In the genomic region with DNA sequence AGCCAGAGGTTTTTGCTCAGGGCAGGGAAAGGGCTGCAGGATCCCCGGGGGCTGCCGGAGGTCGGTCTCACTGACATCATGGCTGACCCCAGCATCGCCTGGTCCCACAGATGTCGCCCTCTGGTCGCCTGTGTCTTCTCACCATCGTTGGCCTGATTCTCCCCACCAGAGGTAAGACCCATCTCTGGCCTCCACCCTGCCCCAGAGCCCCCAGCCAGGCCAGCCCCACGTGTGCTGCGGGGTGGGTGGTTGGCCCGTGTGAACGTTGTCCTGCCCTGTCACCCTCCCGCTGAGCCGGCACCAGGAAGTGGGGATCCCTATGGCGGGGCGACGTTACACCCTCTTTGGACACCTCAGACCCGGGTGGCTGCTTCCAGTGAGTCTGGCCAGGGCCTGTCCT, we compare ENCODE assay signal across 8 cellular contexts. TPM values are rescaled to one million over a fixed set of nuclear protein-coding genes. Genes with fewer than 3 reads are reported as not detected.
DNase-seq lines count a peak whose midpoint lies in the region; ATAC-seq, FAIRE-seq and TF ChIP-seq lines count a peak whose summit lies in the region.

No MANE protein-coding gene starts in this region.

- no peaks in the 10 kb centered on the region for H3K27me3 Mint-ChIP-seq in T-helper 17 cell

- H2BK12ac ChIP-seq in trophoblast cell (ENCODE audit: low read length) = peak overlapping the region; percentile 10

- TF ChIP-seq POLR2A in endothelial cell of umbilical vein (IDR thresholded peaks at IDR 0.05; ENCODE audit: low read depth, low read length) = no peak

- dilution Hi-C loops in endothelial cell of umbilical vein (cut with MboI; ENCODE audit: extremely low pct_ligation_motif_present, low sequenced_read_pairs) = no loop called here

- CTCF ChIA-PET in endothelial cell of umbilical vein (lab: Charles Lee) = interaction anchor here (4.6 kb wide), 1 partner anchor 13 kb away, joined by 73 read pairs; a partner anchor contains a TSS

- H3K36me3 Mint-ChIP-seq in T-helper 17 cell (ENCODE audit: low read depth) = peaks cover 11% of the 10 kb centered on the region

- no peak overlapping the region for H4K8ac ChIP-seq in trophoblast cell (ENCODE audit: low read depth, low read length)

- DNase-seq in GM19238 (ENCODE audit: insufficient read length, low spot score) (peak; percentile 47), T-helper 17 cell (no peak), endothelial cell of umbilical vein (ENCODE audit: low read depth, low spot score) (no peak), trophoblast cell (no peak), hippocampal formation (lab: John Stamatoyannopoulos, UW) (no peak), C1 segment of cervical spinal cord (lab: John Stamatoyannopoulos, UW) (no peak), dermis blood vessel endothelial cell (no peak)

- H3K27me3 ChIP-seq in endothelial cell of umbilical vein (ENCODE audit: control insufficient read depth in 2 of 2, insufficient read depth in 2 of 2, low read length in 2 of 2) (no peaks in the 10 kb centered on the region), trophoblast cell (ENCODE audit: insufficient read depth, low read length) (no peaks in the 10 kb centered on the region)

- H3K9me1 ChIP-seq in endothelial cell of umbilical vein (replicated peaks; ENCODE audit: control insufficient read depth, extremely low read depth, insufficient read depth, low read length) = no peaks in the 10 kb centered on the region

- peaks cover 31% of the 10 kb centered on the region for H3K79me2 ChIP-seq in endothelial cell of umbilical vein (ENCODE audit: control insufficient read depth, insufficient read depth, low read length)
- H3K79me2 ChIP-seq in trophoblast cell (ENCODE audit: control insufficient read depth, insufficient read depth, low read length, poor library complexity) = peaks cover 3% of the 10 kb centered on the region

- H4K12ac ChIP-seq in trophoblast cell (ENCODE audit: low read depth, low read length) = no peak overlapping the region

- H3K4ac ChIP-seq in trophoblast cell (ENCODE audit: low read depth, low read length) = peak overlapping the region; percentile 24

- no TSS peak for BruUV-seq in endothelial cell of umbilical vein (replicated peaks; lab: Mats Ljungman, UMichigan)

- peak overlapping the region; percentile 98 for H3K27ac Mint-ChIP-seq in T-helper 17 cell

- no peak for TF ChIP-seq CTCF in endothelial cell of umbilical vein (IDR thresholded peaks at IDR 0.05; ENCODE audit: extremely low read depth in 1 of 2, insufficient read depth in 1 of 2, low read depth in 1 of 2, low read length in 2 of 2)

- POLR2A ChIA-PET in endothelial cell of umbilical vein (lab: Charles Lee) = no interaction called here

- no CpG with 5 or more reads among the region's 17 CpGs for WGBS in trophoblast cell (ENCODE audit: extremely low coverage, insufficient coverage, insufficient read length)

- H3K9me3 ChIP-seq in T-helper 17 cell (ENCODE audit: control insufficient read depth, low read length, poor library complexity, severe bottlenecking) (no peaks in the 10 kb centered on the region), endothelial cell of umbilical vein (replicated peaks; ENCODE audit: control insufficient read depth, insufficient read depth, low read length) (no peaks in the 10 kb centered on the region), trophoblast cell (ENCODE audit: insufficient read depth, low read depth, low read length) (peaks cover 1% of the 10 kb centered on the region)

- H3K4me3 ChIP-seq in endothelial cell of umbilical vein (replicated peaks in 1 of 3; ENCODE audit: insufficient read depth in 1 of 3, low read depth in 1 of 3, low read length in 3 of 3) (peak overlapping the region; percentile 78 to 98 (median 82)), trophoblast cell (ENCODE audit: low read depth, low read length) (peak overlapping the region; percentile 83)

- H3K4me3 Mint-ChIP-seq in T-helper 17 cell = peak overlapping the region; percentile 100

- H4K91ac ChIP-seq in trophoblast cell (ENCODE audit: low read depth, low read length) = peak overlapping the region; percentile 92

- peaks cover 47% of the 10 kb centered on the region for H3K4me1 Mint-ChIP-seq in T-helper 17 cell

- H2AK5ac ChIP-seq in trophoblast cell (ENCODE audit: low read length) = no peak overlapping the region

- peak; percentile 14 for ATAC-seq in T-helper 17 cell
- no peak for ATAC-seq in HG03378 (IDR thresholded peaks at IDR 0.05; ENCODE audit: unreplicated experiment)

- no peak overlapping the region for H2BK5ac ChIP-seq in trophoblast cell (ENCODE audit: low read depth, low read length, poor library complexity)

- H3K23ac ChIP-seq in trophoblast cell (ENCODE audit: low read length) = no peak overlapping the region

- intact Hi-C loops in endothelial cell of umbilical vein (cut with micrococcal nuclease) = loop anchor here (2.0 kb wide), 1 partner anchor 57 kb away; no protein-coding TSS in a partner anchor

- H2AFZ ChIP-seq in endothelial cell of umbilical vein (ENCODE audit: low read depth, low read length) (no peak overlapping the region), trophoblast cell (ENCODE audit: insufficient read depth, low read length, poor library complexity) (no peak overlapping the region)

- H3K4me1 ChIP-seq in endothelial cell of umbilical vein (ENCODE audit: control insufficient read depth, extremely low read depth, insufficient read depth, low read length) (peaks cover 20% of the 10 kb centered on the region), trophoblast cell (ENCODE audit: control insufficient read depth in 1 of 2, insufficient read depth in 2 of 2, low read length in 2 of 2) (peaks cover 9 to 21% of the 10 kb centered on the region in 2 experiments)

- H3K36me3 ChIP-seq in endothelial cell of umbilical vein (ENCODE audit: control insufficient read depth in 2 of 2, extremely low read depth in 1 of 2, insufficient read depth in 2 of 2, low read length in 2 of 2) = peaks cover 13 to 17% of the 10 kb centered on the region in 2 experiments
- peaks cover 3 to 15% of the 10 kb centered on the region in 2 experiments for H3K36me3 ChIP-seq in trophoblast cell (ENCODE audit: control insufficient read depth in 1 of 2, insufficient read depth in 2 of 2, low read length in 2 of 2)

- no peak for FAIRE-seq in endothelial cell of umbilical vein (lab: Jason Lieb, UNC)

- H3K18ac ChIP-seq in trophoblast cell (ENCODE audit: low read length) = peak overlapping the region; percentile 22

- H3K4me2 ChIP-seq in endothelial cell of umbilical vein (ENCODE audit: insufficient read depth, low read length) (peak overlapping the region; percentile 78), trophoblast cell (ENCODE audit: low read length) (peak overlapping the region; percentile 96)

- peaks cover 12% of the 10 kb centered on the region for H3K79me1 ChIP-seq in trophoblast cell (ENCODE audit: low read length)

- peak overlapping the region; percentile 95 for H3K27ac ChIP-seq in endothelial cell of umbilical vein (ENCODE audit: insufficient read depth, low read depth, low read length)
- no peak overlapping the region for H3K27ac ChIP-seq in trophoblast cell (ENCODE audit: low read depth, low read length)

- peak overlapping the region; percentile 32 for H3K14ac ChIP-seq in trophoblast cell (ENCODE audit: low read length)

- peak overlapping the region; percentile 1 for H2BK120ac ChIP-seq in trophoblast cell (ENCODE audit: insufficient read depth, low read length, poor library complexity)

- H3K9ac ChIP-seq in endothelial cell of umbilical vein (replicated peaks; ENCODE audit: extremely low read depth, insufficient read depth, low read length) (peak overlapping the region; percentile 92), trophoblast cell (ENCODE audit: low read length) (no peak overlapping the region)

- no peaks in the 10 kb centered on the region for H4K20me1 ChIP-seq in endothelial cell of umbilical vein (replicated peaks; ENCODE audit: control insufficient read depth, extremely low read depth, insufficient read depth, low read length)

RNA-seq across cellular contexts. Expression of a gene that starts 0.9 kb away (rescaled TPM):
- total RNA-seq in T-helper 17 cell = 100 to 1,000 TPM; 533 to 557 TPM
- total RNA-seq in endothelial cell of umbilical vein = 219 and 223 TPM in 2 replicates
- 290 and 387 TPM in 2 replicates for polyA plus RNA-seq in endothelial cell of umbilical vein
- polyA plus RNA-seq in endothelial cell of umbilical vein (2011; cell fraction: cytosol; rRNA removed) = 320 and 328 TPM in 2 replicates
- polyA plus RNA-seq in endothelial cell of umbilical vein (2011; cell fraction: nucleus; rRNA removed) = 102 and 116 TPM in 2 replicates
- polyA plus RNA-seq in endothelial cell of umbilical vein (2012) = 278 and 370 TPM in 2 replicates
- 161 and 173 TPM in 2 replicates for polyA minus RNA-seq in endothelial cell of umbilical vein
- polyA minus RNA-seq in endothelial cell of umbilical vein (2011; cell fraction: cytosol; rRNA and poly(A)+ RNA removed) = 97.0 TPM
- 58.1 and 58.4 TPM in 2 replicates for polyA minus RNA-seq in endothelial cell of umbilical vein (2011; cell fraction: nucleus; rRNA and poly(A)+ RNA removed)
- 205 and 212 TPM in 2 replicates for polyA plus RNA-seq in trophoblast cell (2013)
- 17.2 and 19.3 TPM in 2 replicates for total RNA-seq in dermis blood vessel endothelial cell

RNA-seq across cellular contexts. Expression of a gene that starts 12.4 kb away (rescaled TPM):
- 10 to 100 TPM; 17.1 to 20.6 TPM for total RNA-seq in T-helper 17 cell
- total RNA-seq in endothelial cell of umbilical vein = not detected in 2 replicates
- 0.40 TPM in 1 of 2 replicates, not detected in the other for polyA plus RNA-seq in endothelial cell of umbilical vein
- polyA plus RNA-seq in endothelial cell of umbilical vein (2011; cell fraction: cytosol; rRNA removed) = 0.14 TPM in 1 of 2 replicates, not detected in the other
- not detected in 2 replicates for polyA plus RNA-seq in endothelial cell of umbilical vein (2011; cell fraction: nucleus; rRNA removed)
- 0.44 TPM in 1 of 2 replicates, not detected in the other for polyA plus RNA-seq in endothelial cell of umbilical vein (2012)
- polyA minus RNA-seq in endothelial cell of umbilical vein = not detected in 2 replicates
- polyA minus RNA-seq in endothelial cell of umbilical vein (2011; cell fraction: cytosol; rRNA and poly(A)+ RNA removed) = not detected
- polyA minus RNA-seq in endothelial cell of umbilical vein (2011; cell fraction: nucleus; rRNA and poly(A)+ RNA removed) = not detected in 2 replicates
- 0.14 and 0.32 TPM in 2 replicates for polyA plus RNA-seq in trophoblast cell (2013)
- total RNA-seq in dermis blood vessel endothelial cell = not detected in 2 replicates

RNA-seq across cellular contexts. Expression of a gene that starts 16.8 kb away (rescaled TPM):
- total RNA-seq in T-helper 17 cell (1 to 10 TPM; 1.8 to 4.7 TPM), endothelial cell of umbilical vein (not detected in 2 replicates), dermis blood vessel endothelial cell (not detected in 2 replicates)
- not detected in 2 replicates for polyA plus RNA-seq in endothelial cell of umbilical vein
- polyA plus RNA-seq in endothelial cell of umbilical vein (2011; cell fraction: cytosol; rRNA removed) = not detected in 2 replicates
- polyA plus RNA-seq in endothelial cell of umbilical vein (2011; cell fraction: nucleus; rRNA removed) = not detected in 2 replicates
- polyA plus RNA-seq in endothelial cell of umbilical vein (2012) = 0.60 and 0.80 TPM in 2 replicates
- not detected in 2 replicates for polyA minus RNA-seq in endothelial cell of umbilical vein
- not detected for polyA minus RNA-seq in endothelial cell of umbilical vein (2011; cell fraction: cytosol; rRNA and poly(A)+ RNA removed)
- polyA minus RNA-seq in endothelial cell of umbilical vein (2011; cell fraction: nucleus; rRNA and poly(A)+ RNA removed) = not detected in 2 replicates
- polyA plus RNA-seq in trophoblast cell (2013) = not detected in 2 replicates

RNA-seq across cellular contexts. Expression of a gene that starts 20.6 kb away (rescaled TPM):
- total RNA-seq in T-helper 17 cell (under 1 TPM; 0.39 to 0.52 TPM), endothelial cell of umbilical vein (not detected in 2 replicates), dermis blood vessel endothelial cell (0.34 TPM in 1 of 2 replicates, not detected in the other)
- polyA plus RNA-seq in endothelial cell of umbilical vein = not detected in 2 replicates
- not detected in 2 replicates for polyA plus RNA-seq in endothelial cell of umbilical vein (2011; cell fraction: cytosol; rRNA removed)
- polyA plus RNA-seq in endothelial cell of umbilical vein (2011; cell fraction: nucleus; rRNA removed) = 0.11 and 0.35 TPM in 2 replicates
- polyA plus RNA-seq in endothelial cell of umbilical vein (2012) = 0.15 TPM in 1 of 2 replicates, not detected in the other
- polyA minus RNA-seq in endothelial cell of umbilical vein = not detected in 2 replicates
- not detected for polyA minus RNA-seq in endothelial cell of umbilical vein (2011; cell fraction: cytosol; rRNA and poly(A)+ RNA removed)
- not detected in 2 replicates for polyA minus RNA-seq in endothelial cell of umbilical vein (2011; cell fraction: nucleus; rRNA and poly(A)+ RNA removed)
- 0.22 and 0.33 TPM in 2 replicates for polyA plus RNA-seq in trophoblast cell (2013)

RNA-seq across cellular contexts. Expression of a gene that starts 39.8 kb away (rescaled TPM):
- total RNA-seq in T-helper 17 cell (not detected), endothelial cell of umbilical vein (not detected in 2 replicates), dermis blood vessel endothelial cell (0.68 TPM in 1 of 2 replicates, not detected in the other)
- not detected in 2 replicates for polyA plus RNA-seq in endothelial cell of umbilical vein
- 0.08 TPM in 1 of 2 replicates, not detected in the other for polyA plus RNA-seq in endothelial cell of umbilical vein (2011; cell fraction: cytosol; rRNA removed)
- not detected in 2 replicates for polyA plus RNA-seq in endothelial cell of umbilical vein (2011; cell fraction: nucleus; rRNA removed)
- polyA plus RNA-seq in endothelial cell of umbilical vein (2012) = not detected in 2 replicates
- not detected in 2 replicates for polyA minus RNA-seq in endothelial cell of umbilical vein
- 5.8 TPM for polyA minus RNA-seq in endothelial cell of umbilical vein (2011; cell fraction: cytosol; rRNA and poly(A)+ RNA removed)
- polyA minus RNA-seq in endothelial cell of umbilical vein (2011; cell fraction: nucleus; rRNA and poly(A)+ RNA removed) = not detected in 2 replicates
- polyA plus RNA-seq in trophoblast cell (2013) = 1.9 and 2.6 TPM in 2 replicates

Comparison
In these comparisons a context has a peak if more than half of its experiments do, and no peak if none do; other contexts are left out.
1. RNA of a gene that starts 0.9 kb away (total RNA-seq): 533 to 557 TPM in T-helper 17 cell and 219 to 223 TPM in endothelial cell of umbilical vein; 17.2 to 19.3 TPM in dermis blood vessel endothelial cell; every median in the first group is over 10 times any median in the second.
2. RNA of a gene that starts 12.4 kb away (total RNA-seq): 17.1 to 20.6 TPM in T-helper 17 cell; not detected in endothelial cell of umbilical vein and not detected in dermis blood vessel endothelial cell; every median in the first group is over 10 times any median in the second.